Comparison of ENCODE assay signal across 7 cellular contexts in genomic region chr21:15064576-15065380, GRCh38.
DNase-seq lines count a peak whose midpoint lies in the region; ATAC-seq lines count a peak whose summit lies in the region.

TSS of gene NRIP1 (minus strand) at chr21:15065000. CDS start at chr21:14968192, 96,808 bp downstream.

- H3K27ac ChIP-seq in cingulate gyrus (ENCODE audit: low read depth, low read length) (peak within 1 kb of the TSS; percentile 86), layer of hippocampus (ENCODE audit: low read depth, low read length) (peak within 1 kb of the TSS; percentile 86)

- ATAC-seq in GM18511 (IDR thresholded peaks at IDR 0.05; ENCODE audit: unreplicated experiment) (peak; percentile 83), HG02970 (IDR thresholded peaks at IDR 0.05; ENCODE audit: low FRiP score, unreplicated experiment) (peak; percentile 73)

- H3K27me3 ChIP-seq in layer of hippocampus (ENCODE audit: control insufficient read depth, insufficient read depth, low read length) = no peaks in the 10 kb centered on the region

- peak; percentile 15 for DNase-seq in NCI-H2227 treated with DMSO at 0.1 percent for 48 hours (lab: John Stamatoyannopoulos, UW)
- DNase-seq in activated CD4-positive, alpha-beta T cell treated with anti-CD3 and anti-CD28 coated beads for 48 hours = peak; percentile 83
- peak; percentile 32 to 56 for DNase-seq in stimulated activated CD4-positive, alpha-beta T cell treated with anti-CD3 and anti-CD28 coated beads, Interleukin-1b, Interleukin-23, amount 100 ng/mL, for 1 hour (ENCODE audit: low read depth in 2 of 2)

Comparison
In these comparisons a context has a peak if more than half of its experiments do, and no peak if none do; other contexts are left out.
1. Peak in every context shown above with its lines: DNase-seq, ATAC-seq and H3K27ac ChIP-seq.
2. DNase-seq: peak in every context shown above with its lines; median percentile 83 in activated CD4-positive, alpha-beta T cell treated with anti-CD3 and anti-CD28 coated beads for 48 hours; 44 in stimulated activated CD4-positive, alpha-beta T cell treated with anti-CD3 and anti-CD28 coated beads, Interleukin-1b, Interleukin-23, amount 100 ng/mL, for 1 hour; 15 in NCI-H2227 treated with DMSO at 0.1 percent for 48 hours.